12 cellular contexts compared by ENCODE assay signal in the genomic region with DNA sequence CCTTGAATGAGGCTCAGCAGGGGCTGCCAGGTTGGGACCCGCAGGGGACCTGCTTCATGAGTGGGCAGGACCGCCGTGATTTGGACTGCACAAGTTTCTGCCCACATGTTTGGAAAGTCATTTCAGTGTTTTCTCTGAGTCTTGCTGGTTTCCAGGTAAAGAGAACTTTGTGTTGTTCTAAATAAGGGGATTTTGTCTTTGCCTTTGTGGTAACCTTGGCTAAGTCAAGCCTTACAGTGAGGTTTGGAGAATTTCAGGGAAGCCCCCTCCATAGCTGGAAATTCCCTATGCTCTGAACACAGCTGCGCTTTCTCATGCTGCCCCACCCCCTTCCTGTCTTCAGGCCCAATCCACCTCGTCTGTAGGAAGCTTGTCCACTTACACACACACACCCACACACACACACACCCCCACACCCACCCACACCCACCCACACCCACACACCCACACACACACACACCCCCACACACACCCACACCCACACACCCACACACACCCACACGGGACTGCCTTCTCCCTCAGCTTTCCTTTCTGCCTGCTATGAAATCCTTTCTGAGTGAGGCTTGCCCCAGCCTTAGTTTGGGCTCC.
DNase-seq lines count a peak whose midpoint lies in the region; ATAC-seq and TF ChIP-seq lines count a peak whose summit lies in the region.
"Had no signal": no experiment of that assay in that cellular context is flagged by ENCODE, and none has a peak within 500 bp of the region (broad histone marks: within the 10 kb centered on the region; RNA-seq: fewer than 3 reads in every experiment).

No MANE protein-coding gene starts in this region.

- H3K9me3 ChIP-seq in HEK293 (ENCODE audit: control insufficient read depth, insufficient read depth, low read depth, low read length) (no peaks in the 10 kb centered on the region), osteoblast (ENCODE audit: low read depth, low read length) (no peaks in the 10 kb centered on the region)
- H3K9me3 ChIP-seq: breast epithelium, esophagus squamous epithelium had no signal

- peaks cover 12% of the 10 kb centered on the region for H3K4me1 Mint-ChIP-seq in activated T-cell treated with anti-CD3 and anti-CD28 coated beads, Interleukin-2, amount 50 U/mL, for 4 hours (ENCODE audit: low read depth)

- CTCF ChIA-PET in HEK293 (lab: Yijun Ruan, JAX) = no interaction called here

- H4K20me1 ChIP-seq in osteoblast (ENCODE audit: insufficient read depth, low read length) = no peaks in the 10 kb centered on the region

- no peak overlapping the region for H3K4me3 ChIP-seq in HEK293 (ENCODE audit: low read depth, low read length)
- H3K4me3 ChIP-seq in osteoblast (ENCODE audit: insufficient read depth, low read length) = no peak overlapping the region
- H3K4me3 ChIP-seq: breast epithelium, esophagus squamous epithelium, SK-N-MC had no signal

- H2AFZ ChIP-seq in osteoblast (ENCODE audit: low read length) = no peak overlapping the region

- H3K27me3 ChIP-seq in osteoblast (ENCODE audit: insufficient read depth, low read length) = peaks cover 2% of the 10 kb centered on the region
- H3K27me3 ChIP-seq: breast epithelium, esophagus squamous epithelium had no signal

- ATAC-seq in GM18868 (IDR thresholded peaks at IDR 0.05; ENCODE audit: unreplicated experiment) = peak; percentile 70
- peak; percentile 68 to 76 for ATAC-seq in activated T-cell treated with anti-CD3 and anti-CD28 coated beads, Interleukin-2, amount 50 U/mL, for 4 hours

- no peak overlapping the region for H3K4me3 Mint-ChIP-seq in activated T-cell treated with anti-CD3 and anti-CD28 coated beads, Interleukin-2, amount 50 U/mL, for 4 hours

- H3K79me2 ChIP-seq in osteoblast (ENCODE audit: insufficient read depth, low read length) = no peaks in the 10 kb centered on the region

- POLR2A ChIA-PET in HEK293 (lab: Yijun Ruan, JAX) = no interaction called here

- H3K36me3 ChIP-seq in HEK293 (ENCODE audit: control insufficient read depth in 2 of 2, insufficient read depth in 1 of 2, low read length in 2 of 2) (no peaks in the 10 kb centered on the region), osteoblast (ENCODE audit: insufficient read depth, low read length) (no peaks in the 10 kb centered on the region)
- H3K36me3 ChIP-seq: breast epithelium, esophagus squamous epithelium had no signal

- no peaks in the 10 kb centered on the region for H3K4me1 ChIP-seq in HEK293 (ENCODE audit: control insufficient read depth, insufficient read depth, low read length)
- no peaks in the 10 kb centered on the region for H3K4me1 ChIP-seq in osteoblast (ENCODE audit: insufficient read depth, low read length)
- H3K4me1 ChIP-seq: breast epithelium, esophagus squamous epithelium had no signal

- H3K27ac ChIP-seq in HEK293 (ENCODE audit: extremely low read depth, low read depth, low read length) (no peak overlapping the region), osteoblast (ENCODE audit: low read depth, low read length) (no peak overlapping the region)
- H3K27ac ChIP-seq: breast epithelium, esophagus squamous epithelium, SK-N-MC had no signal

- TF ChIP-seq CTCF in HEK293 (tag by site-specific recombination; IDR thresholded peaks at IDR 0.05) = no peak
- TF ChIP-seq CTCF in osteoblast (IDR thresholded peaks at IDR 0.05; ENCODE audit: extremely low read depth, low read depth, low read length) = no peak

- H3K4me2 ChIP-seq in osteoblast (ENCODE audit: insufficient read depth, low read length) = no peak overlapping the region

- H3K9me3 Mint-ChIP-seq in activated T-cell treated with anti-CD3 and anti-CD28 coated beads, Interleukin-2, amount 50 U/mL, for 4 hours = no peaks in the 10 kb centered on the region

- no peak for DNase-seq in activated T-cell treated with anti-CD3 and anti-CD28 coated beads, Interleukin-2, amount 50 U/mL, for 4 hours
- DNase-seq in stimulated activated CD4-positive, alpha-beta T cell treated with anti-CD3 and anti-CD28 coated beads, Interleukin-4, amount 100 ng/mL, for 24 hours = peak; percentile 53
- DNase-seq in osteoblast (ENCODE audit: insufficient read length, low spot score, missing footprints) (no peak), MV-4-11 (lab: John Stamatoyannopoulos, UW) (no peak), GF-D8 (lab: John Stamatoyannopoulos, UW) (no peak)
- DNase-seq: DMS 273 treated with DMSO at 0.1 percent for 48 hours, esophagus squamous epithelium, NCI-H526 treated with DMSO at 0.1 percent for 48 hours had no signal

- H3K36me3 Mint-ChIP-seq in activated T-cell treated with anti-CD3 and anti-CD28 coated beads, Interleukin-2, amount 50 U/mL, for 4 hours (ENCODE audit: insufficient read depth) = no peaks in the 10 kb centered on the region

- no peaks in the 10 kb centered on the region for H3K27me3 Mint-ChIP-seq in activated T-cell treated with anti-CD3 and anti-CD28 coated beads, Interleukin-2, amount 50 U/mL, for 4 hours (ENCODE audit: low read depth)

TF ChIP-seq in HEK293, 187 proteins besides CTCF, POLR2A, EP300 and RAD21:
- TF ChIP-seq PRDM1 (tag by site-specific recombination; IDR thresholded peaks at IDR 0.05) (no peak), ZNF302 (tag by site-specific recombination; IDR thresholded peaks at IDR 0.05; ENCODE audit: low read depth) (no peak), EGR2 (tag by site-specific recombination; IDR thresholded peaks at IDR 0.05; ENCODE audit: low read depth) (peak; percentile 99), ZNF350 (tag by site-specific recombination; IDR thresholded peaks at IDR 0.05) (no peak), ZFHX2 (tag by site-specific recombination; conservative IDR thresholded peaks at IDR 0.05) (peak; percentile 98), ZBTB48 (tag by site-specific recombination; IDR thresholded peaks at IDR 0.05) (no peak), ZNF155 (tag by site-specific recombination; IDR thresholded peaks at IDR 0.05) (no peak)
- TF ChIP-seq, protein P1, sequence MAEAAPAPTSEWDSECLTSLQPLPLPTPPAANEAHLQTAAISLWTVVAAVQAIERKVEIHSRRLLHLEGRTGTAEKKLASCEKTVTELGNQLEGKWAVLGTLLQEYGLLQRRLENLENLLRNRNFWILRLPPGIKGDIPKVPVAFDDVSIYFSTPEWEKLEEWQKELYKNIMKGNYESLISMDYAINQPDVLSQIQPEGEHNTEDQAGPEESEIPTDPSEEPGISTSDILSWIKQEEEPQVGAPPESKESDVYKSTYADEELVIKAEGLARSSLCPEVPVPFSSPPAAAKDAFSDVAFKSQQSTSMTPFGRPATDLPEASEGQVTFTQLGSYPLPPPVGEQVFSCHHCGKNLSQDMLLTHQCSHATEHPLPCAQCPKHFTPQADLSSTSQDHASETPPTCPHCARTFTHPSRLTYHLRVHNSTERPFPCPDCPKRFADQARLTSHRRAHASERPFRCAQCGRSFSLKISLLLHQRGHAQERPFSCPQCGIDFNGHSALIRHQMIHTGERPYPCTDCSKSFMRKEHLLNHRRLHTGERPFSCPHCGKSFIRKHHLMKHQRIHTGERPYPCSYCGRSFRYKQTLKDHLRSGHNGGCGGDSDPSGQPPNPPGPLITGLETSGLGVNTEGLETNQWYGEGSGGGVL (tag by site-specific recombination; IDR thresholded peaks at IDR 0.05) = no peak
TF ChIP-seq in HEK293: peak in this region for 2.
